In the genomic region with DNA sequence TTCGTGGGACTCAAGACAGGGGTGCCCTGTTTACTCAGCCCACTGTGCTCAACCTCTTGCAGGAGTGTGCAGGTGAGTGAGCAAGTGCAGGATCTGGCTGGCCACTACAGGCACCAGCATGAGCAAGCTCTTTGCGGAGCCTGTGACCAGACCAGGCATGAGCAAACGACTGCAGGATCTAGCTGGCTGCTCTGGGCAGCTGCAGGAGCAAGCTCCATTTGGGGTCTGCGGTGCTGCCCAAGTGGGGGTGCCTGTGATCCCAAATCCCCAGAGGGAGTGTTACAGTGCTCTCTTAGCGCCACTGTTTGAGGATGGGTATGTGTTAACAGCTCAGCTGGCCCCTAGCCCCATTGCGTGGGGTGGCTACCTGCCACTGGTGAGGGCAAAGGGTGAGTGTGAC, we compare ENCODE assay signal across 28 cellular contexts. TPM values are rescaled to one million over a fixed set of nuclear protein-coding genes. Genes with fewer than 3 reads are reported as not detected.
"Had no signal": no experiment of that assay in that cellular context is flagged by ENCODE, and none has a peak within 500 bp of the region (broad histone marks: within the 10 kb centered on the region; RNA-seq: fewer than 3 reads in every experiment).

No MANE protein-coding gene starts in this region.

- H3K27ac ChIP-seq: dorsolateral prefrontal cortex, esophagus squamous epithelium, gastroesophageal sphincter, heart left ventricle, right lobe of liver, stomach, suprapubic skin, uterus, VCaP had no signal

- H3K9me3 Mint-ChIP-seq: activated naive CD4-positive, alpha-beta T cell treated with anti-CD3 and anti-CD28 coated beads, Interleukin-2, amount 10 ng/mL, durations not matched to agents 7 days and 5 days; effector memory CD8-positive, alpha-beta T cell; stimulated activated memory B cell treated with anti-CD40 and anti-IgM and Interleukin-4, amounts not matched to agents 10 μg/mL and 1 μg/mL and 100 μg/mL, for 72 hours had no signal

- H3K36me3 ChIP-seq: esophagus squamous epithelium, right lobe of liver, suprapubic skin, uterus had no signal

- DNase-seq: activated CD4-positive, alpha-beta T cell treated with anti-CD3 and anti-CD28 coated beads, Interleukin-2, amount 50 U/mL, for 1 hour; activated CD4-positive, CD25-positive, alpha-beta regulatory T cell treated with anti-CD3 and anti-CD28 coated beads, Interleukin-2, amount 50 U/mL, for 72 hours; activated CD8-positive, alpha-beta T cell treated with anti-CD3 and anti-CD28 coated beads, Interleukin-2, amount 10 ng/mL, durations not matched to agents 7 days and 5 days; activated T-cell treated with anti-CD3 and anti-CD28 coated beads, Interleukin-2, amount 50 U/mL, for 48 hours; anterior cingulate cortex; caudate nucleus; effector memory CD8-positive, alpha-beta T cell; esophagus squamous epithelium; left cardiac atrium; mesenchymal stem cell; occipital lobe; small intestine; stimulated activated CD4-positive, alpha-beta T cell treated with anti-CD3 and anti-CD28 coated beads, Interleukin-2, amount 100 ng/mL, for 24 hours; stomach; T-helper 2 cell; trophoblast cell; uterus had no signal

- ATAC-seq: activated CD8-positive, alpha-beta T cell treated with anti-CD3 and anti-CD28 coated beads, Interleukin-2, amount 10 ng/mL, durations not matched to agents 7 days and 5 days; effector memory CD8-positive, alpha-beta T cell; gastroesophageal sphincter; heart left ventricle; left cardiac atrium; mucosa of descending colon; right lobe of liver; stimulated activated memory B cell treated with anti-CD40 and anti-IgM and Interleukin-4, amounts not matched to agents 10 μg/mL and 1 μg/mL and 100 μg/mL, for 72 hours had no signal

- H3K27ac Mint-ChIP-seq: activated CD8-positive, alpha-beta T cell treated with anti-CD3 and anti-CD28 coated beads, Interleukin-2, amount 10 ng/mL, durations not matched to agents 7 days and 5 days; activated naive CD4-positive, alpha-beta T cell treated with anti-CD3 and anti-CD28 coated beads, Interleukin-2, amount 10 ng/mL, durations not matched to agents 7 days and 5 days; brain; effector memory CD8-positive, alpha-beta T cell; stimulated activated memory B cell treated with anti-CD40 and anti-IgM and Interleukin-4, amounts not matched to agents 10 μg/mL and 1 μg/mL and 100 μg/mL, for 72 hours had no signal

- H3K9me3 ChIP-seq: esophagus squamous epithelium, heart left ventricle, mucosa of descending colon, right lobe of liver, suprapubic skin, uterus had no signal

- H3K4me3 Mint-ChIP-seq: activated CD8-positive, alpha-beta T cell treated with anti-CD3 and anti-CD28 coated beads, Interleukin-2, amount 10 ng/mL, durations not matched to agents 7 days and 5 days; activated naive CD4-positive, alpha-beta T cell treated with anti-CD3 and anti-CD28 coated beads, Interleukin-2, amount 10 ng/mL, durations not matched to agents 7 days and 5 days; effector memory CD8-positive, alpha-beta T cell; stimulated activated memory B cell treated with anti-CD40 and anti-IgM and Interleukin-4, amounts not matched to agents 10 μg/mL and 1 μg/mL and 100 μg/mL, for 72 hours had no signal

- H3K36me3 Mint-ChIP-seq: brain had no signal

- H3K4me3 ChIP-seq: dorsolateral prefrontal cortex, esophagus squamous epithelium, gastroesophageal sphincter, heart left ventricle, mucosa of descending colon, right lobe of liver, stomach, suprapubic skin, uterus had no signal

- H3K4me1 ChIP-seq: right lobe of liver, uterus had no signal

RNA-seq across cellular contexts. Expression of a gene that starts 2.4 kb away (rescaled TPM):
- polyA plus RNA-seq: neural cell had no signal
